Comparison of ENCODE assay signal across 9 cellular contexts in the genomic region with DNA sequence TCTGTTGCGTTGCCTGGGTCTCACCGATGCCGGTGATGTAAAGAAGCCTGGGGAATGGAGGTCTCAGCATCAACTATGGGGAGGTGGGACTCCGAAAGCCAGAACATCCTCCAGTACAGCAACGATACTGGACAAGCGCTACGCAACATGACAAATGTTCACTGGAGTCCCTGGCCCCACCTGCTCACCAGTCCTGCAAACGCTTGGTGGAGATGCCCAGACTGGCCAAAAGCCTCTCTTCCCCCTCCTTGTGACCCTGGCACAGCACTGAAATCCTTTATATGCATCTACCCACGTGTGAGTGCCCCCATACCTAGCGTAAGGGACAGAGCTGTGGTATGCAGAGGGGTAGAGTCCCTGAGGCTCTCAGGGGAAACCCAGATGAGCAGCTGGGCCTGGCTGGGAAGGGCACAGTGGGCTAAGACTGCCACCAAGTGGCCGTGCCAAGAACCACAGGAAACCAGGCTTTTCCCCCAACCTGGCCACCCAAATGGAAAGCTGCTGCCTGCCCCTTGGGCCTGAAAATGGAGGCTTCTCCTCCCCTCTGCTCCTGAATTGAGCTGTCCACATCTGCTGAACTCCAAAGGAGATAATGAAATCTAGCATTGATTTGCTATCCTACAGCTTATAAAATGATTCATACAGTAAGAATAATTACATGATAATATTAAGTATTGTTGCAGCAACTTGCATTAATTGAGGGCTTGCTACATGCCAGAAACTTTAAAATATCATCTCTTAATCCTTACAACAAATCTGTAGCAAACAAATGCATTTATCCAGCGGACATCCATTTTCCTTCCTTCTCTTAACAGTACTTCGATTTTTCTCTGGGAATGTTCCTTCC. TPM values are rescaled to one million over a fixed set of nuclear protein-coding genes. Genes with fewer than 3 reads are reported as not detected.
DNase-seq lines count a peak whose midpoint lies in the region; ATAC-seq and TF ChIP-seq lines count a peak whose summit lies in the region.
"Had no signal": no experiment of that assay in that cellular context is flagged by ENCODE, and none has a peak within 500 bp of the region (broad histone marks: within the 10 kb centered on the region; RNA-seq: fewer than 3 reads in every experiment).

No MANE protein-coding gene starts in this region.

- POLR2A ChIA-PET in CD8-positive, alpha-beta T cell (lab: Charles Lee), result interaction anchor here (1.0 to 1.2 kb wide), 2 partner anchors 9 to 1070 kb away, joined by 3 read pairs; no protein-coding TSS in a partner anchor

- H3K27me3 Mint-ChIP-seq in CD8-positive, alpha-beta T cell (ENCODE audit: low read depth), result peaks cover 24% of the 10 kb centered on the region
- peaks cover 7% of the 10 kb centered on the region for H3K27me3 Mint-ChIP-seq in activated CD8-positive, alpha-beta memory T cell treated with anti-CD3 and anti-CD28 coated beads, Interleukin-2, amount 10 ng/mL, durations not matched to agents 7 days and 5 days
- H3K27me3 Mint-ChIP-seq in natural killer cell (ENCODE audit: low read depth in 2 of 2), result peaks cover 13 to 28% of the 10 kb centered on the region in 2 donors

- H3K27ac Mint-ChIP-seq in CD8-positive, alpha-beta T cell, result no peak overlapping the region
- H3K27ac Mint-ChIP-seq in activated CD8-positive, alpha-beta memory T cell treated with anti-CD3 and anti-CD28 coated beads, Interleukin-2, amount 10 ng/mL, durations not matched to agents 7 days and 5 days, result no peak overlapping the region
- H3K27ac Mint-ChIP-seq in natural killer cell, result no peak overlapping the region
- H3K27ac Mint-ChIP-seq: T-helper 1 cell treated with Interleukin-12 subunit alpha and Interleukin-12 subunit beta and Interleukin-4 antibody, amounts not matched to agents 30 μg/mL and 1 μg/mL, for 36 hours had no signal

- no peak overlapping the region for H3K27ac ChIP-seq in CD8-positive, alpha-beta T cell (ENCODE audit: low read depth, low read length)

- no peaks in the 10 kb centered on the region for H3K9me3 ChIP-seq in CD8-positive, alpha-beta T cell (ENCODE audit: low read length)

- no peaks in the 10 kb centered on the region for H3K36me3 ChIP-seq in CD8-positive, alpha-beta T cell (ENCODE audit: insufficient read depth, low read length)

- DNase-seq in CD8-positive, alpha-beta T cell, result peak; percentile 24 to 73 (median 49)
- DNase-seq in GM19238 (ENCODE audit: insufficient read length, low spot score) (peak; percentile 60), NCI-H748 treated with DMSO at 0.1 percent for 48 hours (lab: John Stamatoyannopoulos, UW) (peak; percentile 39), epithelial cell of proximal tubule (ENCODE audit: low read depth) (no peak), natural killer cell (peak; percentile 63)
- DNase-seq in activated CD8-positive, alpha-beta memory T cell treated with anti-CD3 and anti-CD28 coated beads, Interleukin-2, amount 10 ng/mL, durations not matched to agents 7 days and 5 days, result peak; percentile 71
- DNase-seq in stimulated activated naive CD8-positive, alpha-beta T cell treated with anti-CD3 and anti-CD28 coated beads, Interleukin-15, Interleukin-2, amounts not matched to agents 100 U/mL and 50 U/mL, for 24 hours, result peak; percentile 70

- no peaks in the 10 kb centered on the region for H3K27me3 ChIP-seq in CD8-positive, alpha-beta T cell (ENCODE audit: insufficient read depth, low read length)

- peak; percentile 85 for ATAC-seq in CD8-positive, alpha-beta T cell
- ATAC-seq in HG03280 (IDR thresholded peaks at IDR 0.05; ENCODE audit: unreplicated experiment) (peak; percentile 85), natural killer cell (peak; percentile 92 to 100 (median 100))
- peak; percentile 84 for ATAC-seq in activated CD8-positive, alpha-beta memory T cell treated with anti-CD3 and anti-CD28 coated beads, Interleukin-2, amount 10 ng/mL, durations not matched to agents 7 days and 5 days
- peak; percentile 86 for ATAC-seq in stimulated activated naive CD8-positive, alpha-beta T cell treated with anti-CD3 and anti-CD28 coated beads, Interleukin-15, Interleukin-2, amounts not matched to agents 100 U/mL and 50 U/mL, for 24 hours

- TF ChIP-seq CTCF in CD8-positive, alpha-beta T cell (IDR thresholded peaks at IDR 0.05), result peak; percentile 64
- TF ChIP-seq CTCF in epithelial cell of proximal tubule (conservative IDR thresholded peaks at IDR 0.05; ENCODE audit: low read depth, low read length) (peak; percentile 98), natural killer cell (IDR thresholded peaks at IDR 0.05) (peak; percentile 95)

- no peak overlapping the region for H3K4me3 ChIP-seq in CD8-positive, alpha-beta T cell (ENCODE audit: low read depth, low read length)
- no peak overlapping the region for H3K4me3 ChIP-seq in epithelial cell of proximal tubule (ENCODE audit: low read depth, low read length)

- intact Hi-C loops in CD8-positive, alpha-beta T cell (cut with DNase I, micrococcal nuclease), result loop anchor here (1.0 kb wide), 3 partner anchors 701 to 1069 kb away; no protein-coding TSS in a partner anchor
- intact Hi-C loops in natural killer cell (cut with micrococcal nuclease), result loop anchor here (1.0 kb wide), 3 partner anchors 491 to 1070 kb away; no protein-coding TSS in a partner anchor

- no peaks in the 10 kb centered on the region for H3K36me3 Mint-ChIP-seq in CD8-positive, alpha-beta T cell
- no peaks in the 10 kb centered on the region for H3K36me3 Mint-ChIP-seq in activated CD8-positive, alpha-beta memory T cell treated with anti-CD3 and anti-CD28 coated beads, Interleukin-2, amount 10 ng/mL, durations not matched to agents 7 days and 5 days
- H3K36me3 Mint-ChIP-seq in natural killer cell, result no peaks in the 10 kb centered on the region

- H3K4me3 Mint-ChIP-seq in CD8-positive, alpha-beta T cell, result no peak overlapping the region
- H3K4me3 Mint-ChIP-seq in activated CD8-positive, alpha-beta memory T cell treated with anti-CD3 and anti-CD28 coated beads, Interleukin-2, amount 10 ng/mL, durations not matched to agents 7 days and 5 days, result no peak overlapping the region
- H3K4me3 Mint-ChIP-seq in natural killer cell, result no peak overlapping the region
- H3K4me3 Mint-ChIP-seq: T-helper 1 cell treated with Interleukin-12 subunit alpha and Interleukin-12 subunit beta and Interleukin-4 antibody, amounts not matched to agents 30 μg/mL and 1 μg/mL, for 36 hours had no signal

- CTCF ChIA-PET in CD8-positive, alpha-beta T cell (lab: Charles Lee), result interaction anchor here (0.7 to 2.9 kb wide), 18 partner anchors 8 to 1076 kb away, joined by 3 to 19 read pairs (median 4); no protein-coding TSS in a partner anchor
- CTCF ChIA-PET in activated CD8-positive, alpha-beta memory T cell treated with anti-CD3 and anti-CD28 coated beads, Interleukin-2, amount 10 ng/mL, durations not matched to agents 7 days and 5 days (lab: Charles Lee), result interaction anchor here (0.6 to 4.3 kb wide), 29 partner anchors 9 to 1169 kb away, joined by 3 to 64 read pairs (median 4); partner anchors contain the start of gene TTC12

- H3K9me3 Mint-ChIP-seq in CD8-positive, alpha-beta T cell, result no peaks in the 10 kb centered on the region
- H3K9me3 Mint-ChIP-seq in activated CD8-positive, alpha-beta memory T cell treated with anti-CD3 and anti-CD28 coated beads, Interleukin-2, amount 10 ng/mL, durations not matched to agents 7 days and 5 days (ENCODE audit: low read depth), result no peaks in the 10 kb centered on the region
- H3K9me3 Mint-ChIP-seq in natural killer cell, result no peaks in the 10 kb centered on the region
- H3K9me3 Mint-ChIP-seq: T-helper 1 cell treated with Interleukin-12 subunit alpha and Interleukin-12 subunit beta and Interleukin-4 antibody, amounts not matched to agents 30 μg/mL and 1 μg/mL, for 36 hours had no signal

- no peaks in the 10 kb centered on the region for H3K4me1 Mint-ChIP-seq in CD8-positive, alpha-beta T cell (ENCODE audit: low read depth)
- no peaks in the 10 kb centered on the region for H3K4me1 Mint-ChIP-seq in activated CD8-positive, alpha-beta memory T cell treated with anti-CD3 and anti-CD28 coated beads, Interleukin-2, amount 10 ng/mL, durations not matched to agents 7 days and 5 days
- no peaks in the 10 kb centered on the region for H3K4me1 Mint-ChIP-seq in natural killer cell

- H3K4me1 ChIP-seq in CD8-positive, alpha-beta T cell (ENCODE audit: insufficient read depth, low read length), result no peaks in the 10 kb centered on the region

RNA-seq across cellular contexts. Expression of gene TTC12, which starts 24.8 kb away (rescaled TPM):
- 10 to 100 TPM in 1 of 2 experiments, 1 to 10 TPM in 1; 8.6 to 10.8 TPM for total RNA-seq in CD8-positive, alpha-beta T cell
- total RNA-seq in activated CD8-positive, alpha-beta memory T cell treated with anti-CD3 and anti-CD28 coated beads, Interleukin-2, amount 10 ng/mL, durations not matched to agents 7 days and 5 days, result 10 to 100 TPM; 10.4 to 15.9 TPM
- total RNA-seq in epithelial cell of proximal tubule (6.9 and 8.4 TPM in 2 replicates), natural killer cell (10 to 100 TPM; 20.8 to 25.4 (median 24.1) TPM)
